Comparison of ENCODE assay signal across 11 cellular contexts in genomic region chr21:38984568-38984967, GRCh38.
DNase-seq lines count a peak whose midpoint lies in the region; TF ChIP-seq lines count a peak whose summit lies in the region.
"Had no signal": no experiment of that assay in that cellular context is flagged by ENCODE, and none has a peak within 500 bp of the region (broad histone marks: within the 10 kb centered on the region; RNA-seq: fewer than 3 reads in every experiment).

No MANE protein-coding gene starts in this region.

- CTCF ChIA-PET in AG04450 (lab: Charles Lee): interaction anchor here (0.6 kb wide), 1 partner anchor 37 kb away, joined by 6 read pairs; no protein-coding TSS in a partner anchor

- peak overlapping the region; percentile 60 for H3K4me3 Mint-ChIP-seq in HFFc6
- H3K4me3 Mint-ChIP-seq in brain: no peak overlapping the region
- no peak overlapping the region for H3K4me3 Mint-ChIP-seq in osteocyte (ENCODE audit: unreplicated experiment)
- H3K4me3 Mint-ChIP-seq: T-helper 17 cell had no signal

- POLR2A ChIA-PET in AG04450 (lab: Yijun Ruan, JAX): interaction anchor here (0.5 to 1.1 kb wide), 5 partner anchors 9 to 177 kb away, joined by 3 to 4 read pairs (median 4); no protein-coding TSS in a partner anchor

- no peaks in the 10 kb centered on the region for H3K9me3 ChIP-seq in AG04450 (ENCODE audit: control insufficient read depth, insufficient read depth, low read length)

- H3K4me3 ChIP-seq in AG04450 (ENCODE audit: low read depth, low read length) (no peak overlapping the region), coronary artery (no peak overlapping the region)

- H3K27ac ChIP-seq in AG04450 (ENCODE audit: low read depth, low read length) (peak overlapping the region; percentile 11), coronary artery (peak overlapping the region in 1 of 2 donors; percentile 71)

- peaks cover 8% of the 10 kb centered on the region for H3K27me3 ChIP-seq in AG04450 (ENCODE audit: control insufficient read depth, insufficient read depth, low read length)

- H3K36me3 Mint-ChIP-seq in HFFc6 (ENCODE audit: low read depth) (no peaks in the 10 kb centered on the region), brain (no peaks in the 10 kb centered on the region), osteocyte (ENCODE audit: unreplicated experiment) (no peaks in the 10 kb centered on the region)

- TF ChIP-seq CTCF in AG04450 (IDR thresholded peaks at IDR 0.05; ENCODE audit: low read depth, low read length) (no peak), HFFc6 (IDR thresholded peaks at IDR 0.05) (no peak), brain (conservative IDR thresholded peaks at IDR 0.05) (no peak), osteocyte (IDR thresholded peaks at IDR 0.05) (no peak), coronary artery (IDR thresholded peaks at IDR 0.05) (no peak)

- H3K27ac Mint-ChIP-seq in HFFc6 (peak overlapping the region; percentile 78), brain (peak overlapping the region in 3 of 5 experiments; percentile 75 to 97 (median 86)), osteocyte (ENCODE audit: unreplicated experiment) (peak overlapping the region; percentile 94)
- H3K27ac Mint-ChIP-seq: T-helper 17 cell had no signal

- H3K9me3 Mint-ChIP-seq in HFFc6 (no peaks in the 10 kb centered on the region), brain (peaks cover 0 to 9% (median 0%) of the 10 kb centered on the region in 5 experiments), osteocyte (ENCODE audit: unreplicated experiment) (no peaks in the 10 kb centered on the region)

- DNase-seq in AG04450 (ENCODE audit: low read depth, low spot score): no peak
- DNase-seq in HFFc6: no peak
- no peak for DNase-seq in osteocyte (ENCODE audit: extremely low spot score, unreplicated experiment)
- DNase-seq in dedifferentiated amniotic fluid mesenchymal stem cell (ENCODE audit: extremely low spot score): no peak
- DNase-seq in NCI-H510A treated with DMSO at 0.1 percent for 48 hours (lab: John Stamatoyannopoulos, UW): no peak
- DNase-seq in DMS153 (lab: John Stamatoyannopoulos, UW): no peak
- no peak for DNase-seq in coronary artery (ENCODE audit: low spot score)
- DNase-seq: NCI-H446, occipital lobe, T-helper 17 cell had no signal

- H3K27me3 Mint-ChIP-seq in HFFc6 (ENCODE audit: insufficient read depth) (peaks cover 20% of the 10 kb centered on the region), brain (peaks cover 6% of the 10 kb centered on the region), osteocyte (ENCODE audit: unreplicated experiment) (peaks cover 11% of the 10 kb centered on the region)

- H3K4me1 Mint-ChIP-seq in HFFc6 (ENCODE audit: low read depth) (peaks cover 45% of the 10 kb centered on the region), brain (peaks cover 72% of the 10 kb centered on the region), osteocyte (ENCODE audit: unreplicated experiment) (peaks cover 65% of the 10 kb centered on the region)
